Comparison of ENCODE assay signal across 9 cellular contexts in genomic region chrX:80335062-80335830, GRCh38.
A peak's percentile ranks its signal among the peaks of the same experiment; 100 is the strongest.
DNase-seq lines count a peak whose midpoint lies in the region; ATAC-seq lines count a peak whose summit lies in the region.
"Had no signal": no experiment of that assay in that cellular context is flagged by ENCODE, and none has a peak within 500 bp of the region (broad histone marks: within the 10 kb centered on the region; RNA-seq: fewer than 3 reads in every experiment).

No MANE protein-coding gene starts in this region.

- H3K4me3 ChIP-seq in ACC112 (ENCODE audit: low read depth, low read length), result peak overlapping the region; percentile 45; the same call in 1 of the 2 replicates
- peak overlapping the region; percentile 57 to 65 for H3K4me3 ChIP-seq in muscle layer of duodenum (ENCODE audit: low read depth in 1 of 2, low read length in 2 of 2)

- no peaks in the 10 kb centered on the region for H3K27me3 ChIP-seq in ACC112 (ENCODE audit: insufficient read depth, low read length)
- no peaks in the 10 kb centered on the region for H3K27me3 ChIP-seq in muscle layer of duodenum (ENCODE audit: low read depth, low read length)

- no peaks in the 10 kb centered on the region for H3K36me3 ChIP-seq in ACC112 (ENCODE audit: insufficient read depth, low read length)
- no peaks in the 10 kb centered on the region for H3K36me3 ChIP-seq in muscle layer of duodenum (ENCODE audit: control insufficient read depth in 1 of 2, insufficient read depth in 2 of 2, low read length in 2 of 2)

- no peak overlapping the region for H2AFZ ChIP-seq in ACC112 (ENCODE audit: low read length, unreplicated experiment)

- no peak for ATAC-seq in GM18498 (IDR thresholded peaks at IDR 0.05; ENCODE audit: unreplicated experiment)
- ATAC-seq: Panc1 had no signal

- DNase-seq in NCI-H1105 treated with DMSO at 0.1 percent for 48 hours (lab: John Stamatoyannopoulos, UW) (peak; percentile 52), ecto neural progenitor cell (ENCODE audit: low spot score) (peak; percentile 79), NCI-H1048 (lab: John Stamatoyannopoulos, UW) (no peak), GF-D8 (lab: John Stamatoyannopoulos, UW) (no peak), AML-193 (lab: John Stamatoyannopoulos, UW) (no peak)

- H3K4me1 ChIP-seq in ACC112 (ENCODE audit: control insufficient read depth, insufficient read depth, low read length, unreplicated experiment), result no peaks in the 10 kb centered on the region
- peaks cover 0 to 3% of the 10 kb centered on the region in 2 donors for H3K4me1 ChIP-seq in muscle layer of duodenum (ENCODE audit: control insufficient read depth in 1 of 2, insufficient read depth in 2 of 2, low read length in 2 of 2)

- no peaks in the 10 kb centered on the region for H3K79me2 ChIP-seq in ACC112 (ENCODE audit: control insufficient read depth, insufficient read depth, low read length, unreplicated experiment)

- H3K27ac ChIP-seq in ACC112 (ENCODE audit: low read depth, low read length) (no peak overlapping the region), muscle layer of duodenum (ENCODE audit: low read length) (peak overlapping the region; percentile 39)

- no peaks in the 10 kb centered on the region for H3K9me3 ChIP-seq in muscle layer of duodenum (ENCODE audit: control insufficient read depth in 1 of 2, low read length in 2 of 2)

Comparison
In these comparisons a context has a peak if more than half of its experiments do, and no peak if none do; other contexts are left out.
1. DNase-seq: peak in NCI-H1105 treated with DMSO at 0.1 percent for 48 hours (single experiment) and ecto neural progenitor cell (single experiment); none in NCI-H1048 (single experiment), GF-D8 (single experiment) and AML-193 (0 of 2).